In the genomic region with DNA sequence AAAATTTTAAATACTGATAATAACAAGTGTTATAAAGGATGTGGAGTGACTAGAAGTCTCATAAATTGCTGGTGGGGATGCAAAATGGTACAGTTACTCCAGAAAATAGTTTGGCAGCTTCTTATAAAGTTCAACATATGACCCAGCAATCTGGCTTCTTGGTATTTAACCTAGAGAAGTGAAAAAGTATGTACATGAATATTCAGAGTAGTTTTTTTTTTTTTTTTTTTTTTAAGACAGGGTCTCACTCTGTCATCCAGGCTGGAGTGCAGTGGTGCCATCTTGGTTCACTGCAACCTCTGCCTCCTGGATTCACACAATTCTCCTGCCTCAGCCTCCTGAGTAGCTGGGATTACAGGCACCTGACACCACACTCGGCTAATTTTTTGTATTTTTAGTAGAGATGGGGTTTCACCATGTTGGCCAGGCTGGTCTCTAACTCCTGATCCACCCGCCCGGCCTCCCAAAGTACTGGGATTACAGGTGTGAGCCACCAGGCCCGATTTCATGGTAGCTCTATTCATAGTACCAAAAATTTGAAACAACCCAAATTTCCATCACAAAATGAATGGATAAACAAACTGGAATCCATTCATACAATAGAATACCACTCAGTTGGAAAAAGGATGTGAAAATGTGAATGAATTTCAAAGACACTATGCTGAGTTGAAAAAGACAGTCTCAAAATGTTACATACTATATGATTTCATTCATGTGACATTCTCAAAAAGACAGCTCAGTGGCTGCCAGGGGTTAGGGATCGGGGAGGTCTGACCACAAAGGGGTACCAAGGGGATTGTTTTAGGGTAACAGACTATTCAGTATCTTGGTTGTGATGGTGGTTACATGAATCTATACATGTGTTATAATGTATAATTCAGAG, we compare ENCODE assay signal across 36 cellular contexts. TPM values are rescaled to one million over a fixed set of nuclear protein-coding genes. Genes with fewer than 3 reads are reported as not detected.
"Had no signal": no experiment of that assay in that cellular context is flagged by ENCODE, and none has a peak within 500 bp of the region (broad histone marks: within the 10 kb centered on the region; RNA-seq: fewer than 3 reads in every experiment).

No MANE protein-coding gene starts in this region.

- H3K27ac ChIP-seq: adrenal gland, ascending aorta, cardiac muscle cell had no signal

- H3K27ac Mint-ChIP-seq: activated B cell treated with CpG ODN at 0.5 μM for 24 hours; activated CD4-positive, alpha-beta memory T cell treated with anti-CD3 and anti-CD28 coated beads for 36 hours; activated CD4-positive, alpha-beta T cell treated with anti-CD3 and anti-CD28 coated beads, Interleukin-2, amount 10 ng/mL, durations not matched to agents 24 days and 14 days; activated CD8-positive, alpha-beta T cell treated with anti-CD3 and anti-CD28 coated beads for 36 hours; activated naive CD4-positive, alpha-beta T cell treated with anti-CD3 and anti-CD28 coated beads for 36 hours; activated naive CD4-positive, alpha-beta T cell treated with anti-CD3 and anti-CD28 coated beads, Interleukin-2, amount 50 U/mL, for 72 hours; activated naive CD8-positive, alpha-beta T cell treated with anti-CD3 and anti-CD28 coated beads for 36 hours; activated T-cell treated with anti-CD3 and anti-CD28 coated beads, Interleukin-2, amount 50 U/mL, for 72 hours; activated T-helper 1 cell treated with anti-CD3 and anti-CD28 coated beads, Interleukin-12 subunit alpha, Interleukin-12 subunit beta, Interleukin-2, Interleukin-4 antibody, amounts not matched to agents 30 ng/mL and 10 ng/mL and 1 ng/mL, durations not matched to agents 14 hours and 24 hours and 36 hours; activated T-helper 17 cell treated with anti-CD3 and anti-CD28 coated beads, Interleukin-2, amount 50 U/mL, for 72 hours; brain; T-helper 1 cell treated with Interleukin-12 subunit alpha and Interleukin-12 subunit beta and Interleukin-4 antibody, amounts not matched to agents 30 μg/mL and 1 μg/mL, for 36 hours; T-helper 2 cell treated with Interferon-gamma antibody and Interleukin-4, amounts not matched to agents 5 μg/mL and 100 μg/mL, for 36 hours had no signal

- H3K9me3 Mint-ChIP-seq: activated B cell treated with CpG ODN at 0.5 μM for 24 hours; activated CD4-positive, alpha-beta memory T cell treated with anti-CD3 and anti-CD28 coated beads for 36 hours; activated CD4-positive, alpha-beta T cell treated with anti-CD3 and anti-CD28 coated beads, Interleukin-2, amount 10 ng/mL, durations not matched to agents 24 days and 14 days; activated CD8-positive, alpha-beta T cell treated with anti-CD3 and anti-CD28 coated beads for 36 hours; activated naive CD4-positive, alpha-beta T cell treated with anti-CD3 and anti-CD28 coated beads for 36 hours; activated naive CD4-positive, alpha-beta T cell treated with anti-CD3 and anti-CD28 coated beads, Interleukin-2, amount 50 U/mL, for 72 hours; activated naive CD8-positive, alpha-beta T cell treated with anti-CD3 and anti-CD28 coated beads for 36 hours; activated T-cell treated with anti-CD3 and anti-CD28 coated beads, Interleukin-2, amount 50 U/mL, for 4 hours; activated T-cell treated with anti-CD3 and anti-CD28 coated beads, Interleukin-2, amount 50 U/mL, for 72 hours; activated T-helper 1 cell treated with anti-CD3 and anti-CD28 coated beads, Interleukin-12 subunit alpha, Interleukin-12 subunit beta, Interleukin-2, Interleukin-4 antibody, amounts not matched to agents 30 ng/mL and 10 ng/mL and 1 ng/mL, durations not matched to agents 14 hours and 24 hours and 36 hours; activated T-helper 17 cell treated with anti-CD3 and anti-CD28 coated beads, Interleukin-2, amount 50 U/mL, for 72 hours; brain; central memory CD8-positive, alpha-beta T cell; T-helper 1 cell treated with Interleukin-12 subunit alpha and Interleukin-12 subunit beta and Interleukin-4 antibody, amounts not matched to agents 30 μg/mL and 1 μg/mL, for 36 hours; T-helper 2 cell treated with Interferon-gamma antibody and Interleukin-4, amounts not matched to agents 5 μg/mL and 100 μg/mL, for 36 hours had no signal

- ATAC-seq: activated CD8-positive, alpha-beta T cell treated with anti-CD3 and anti-CD28 coated beads for 36 hours; activated naive CD4-positive, alpha-beta T cell treated with anti-CD3 and anti-CD28 coated beads, Interleukin-2, amount 50 U/mL, for 72 hours; activated T-cell treated with anti-CD3 and anti-CD28 coated beads, Interleukin-2, amount 50 U/mL, for 4 hours; activated T-cell treated with anti-CD3 and anti-CD28 coated beads, Interleukin-2, amount 50 U/mL, for 72 hours; activated T-helper 17 cell treated with anti-CD3 and anti-CD28 coated beads, Interleukin-2, amount 50 U/mL, for 72 hours had no signal

- H3K9me3 ChIP-seq: adrenal gland, ascending aorta had no signal

- H3K27me3 ChIP-seq: adrenal gland, ascending aorta, cardiac muscle cell had no signal

- H3K4me3 Mint-ChIP-seq: activated B cell treated with CpG ODN at 0.5 μM for 24 hours; activated CD4-positive, alpha-beta memory T cell treated with anti-CD3 and anti-CD28 coated beads for 36 hours; activated CD4-positive, alpha-beta T cell treated with anti-CD3 and anti-CD28 coated beads, Interleukin-2, amount 10 ng/mL, durations not matched to agents 24 days and 14 days; activated CD8-positive, alpha-beta T cell treated with anti-CD3 and anti-CD28 coated beads for 36 hours; activated naive CD4-positive, alpha-beta T cell treated with anti-CD3 and anti-CD28 coated beads for 36 hours; activated naive CD8-positive, alpha-beta T cell treated with anti-CD3 and anti-CD28 coated beads for 36 hours; activated T-cell treated with anti-CD3 and anti-CD28 coated beads, Interleukin-2, amount 50 U/mL, for 4 hours; activated T-cell treated with anti-CD3 and anti-CD28 coated beads, Interleukin-2, amount 50 U/mL, for 72 hours; activated T-helper 1 cell treated with anti-CD3 and anti-CD28 coated beads, Interleukin-12 subunit alpha, Interleukin-12 subunit beta, Interleukin-2, Interleukin-4 antibody, amounts not matched to agents 30 ng/mL and 10 ng/mL and 1 ng/mL, durations not matched to agents 14 hours and 24 hours and 36 hours; activated T-helper 17 cell treated with anti-CD3 and anti-CD28 coated beads, Interleukin-2, amount 50 U/mL, for 72 hours; brain; central memory CD8-positive, alpha-beta T cell; T-helper 1 cell treated with Interleukin-12 subunit alpha and Interleukin-12 subunit beta and Interleukin-4 antibody, amounts not matched to agents 30 μg/mL and 1 μg/mL, for 36 hours; T-helper 2 cell treated with Interferon-gamma antibody and Interleukin-4, amounts not matched to agents 5 μg/mL and 100 μg/mL, for 36 hours had no signal

- H3K27me3 Mint-ChIP-seq: activated B cell treated with CpG ODN at 0.5 μM for 24 hours; activated CD4-positive, alpha-beta memory T cell treated with anti-CD3 and anti-CD28 coated beads for 36 hours; activated CD4-positive, alpha-beta T cell treated with anti-CD3 and anti-CD28 coated beads, Interleukin-2, amount 10 ng/mL, durations not matched to agents 24 days and 14 days; activated CD8-positive, alpha-beta T cell treated with anti-CD3 and anti-CD28 coated beads for 36 hours; activated naive CD8-positive, alpha-beta T cell treated with anti-CD3 and anti-CD28 coated beads for 36 hours; activated T-helper 17 cell treated with anti-CD3 and anti-CD28 coated beads, Interleukin-2, amount 50 U/mL, for 72 hours had no signal

- H3K36me3 Mint-ChIP-seq: brain had no signal

- H3K4me3 ChIP-seq: adrenal gland, ascending aorta, cardiac muscle cell had no signal

- H3K36me3 ChIP-seq: adrenal gland, cardiac muscle cell had no signal

- DNase-seq: activated B cell treated with CpG ODN at 0.5 μM for 24 hours; activated CD4-positive, alpha-beta memory T cell treated with anti-CD3 and anti-CD28 coated beads for 36 hours; activated CD4-positive, alpha-beta T cell treated with anti-CD3 and anti-CD28 coated beads for 4 hours; activated CD4-positive, alpha-beta T cell treated with anti-CD3 and anti-CD28 coated beads, Interleukin-2, amount 10 ng/mL, durations not matched to agents 24 days and 14 days; activated CD4-positive, alpha-beta T cell treated with anti-CD3 and anti-CD28 coated beads, Interleukin-2, amount 50 U/mL, for 1 hour; activated CD4-positive, alpha-beta T cell treated with anti-CD3 and anti-CD28 coated beads, Interleukin-2, amount 50 U/mL, for 4 hours; activated CD4-positive, CD25-positive, alpha-beta regulatory T cell treated with anti-CD3 and anti-CD28 coated beads, Interleukin-2, amount 50 U/mL, for 72 hours; activated CD8-positive, alpha-beta T cell treated with anti-CD3 and anti-CD28 coated beads for 36 hours; activated effector memory CD4-positive, alpha-beta T cell treated with anti-CD3 and anti-CD28 coated beads, Interleukin-2, amount 50 U/mL, for 16 hours; activated gamma-delta T cell treated with Interleukin-2 at 50 U/mL for 16 hours; activated naive CD4-positive, alpha-beta T cell; activated naive CD4-positive, alpha-beta T cell treated with anti-CD3 and anti-CD28 coated beads for 36 hours; activated naive CD4-positive, alpha-beta T cell treated with anti-CD3 and anti-CD28 coated beads, Interleukin-2, amount 50 U/mL, for 16 hours; activated naive CD8-positive, alpha-beta T cell treated with anti-CD3 and anti-CD28 coated beads for 36 hours; activated T-cell treated with anti-CD3 and anti-CD28 coated beads for 4 hours; activated T-cell treated with anti-CD3 and anti-CD28 coated beads, Interleukin-2, amount 50 U/mL, for 1 hour; activated T-cell treated with anti-CD3 and anti-CD28 coated beads, Interleukin-2, amount 50 U/mL, for 4 hours; activated T-cell treated with anti-CD3 and anti-CD28 coated beads, Interleukin-2, amount 50 U/mL, for 72 hours; adrenal gland; amniotic stem cell; caudate nucleus; cerebellar nuclear complex; SW 1271; T-helper 1 cell; T-helper 2 cell; T-helper 9 cell had no signal

- H3K4me1 ChIP-seq: adrenal gland, ascending aorta had no signal

- H3K4me1 Mint-ChIP-seq: activated B cell treated with CpG ODN at 0.5 μM for 24 hours; activated CD4-positive, alpha-beta T cell treated with anti-CD3 and anti-CD28 coated beads, Interleukin-2, amount 10 ng/mL, durations not matched to agents 24 days and 14 days; activated naive CD8-positive, alpha-beta T cell treated with anti-CD3 and anti-CD28 coated beads for 36 hours; activated T-helper 17 cell treated with anti-CD3 and anti-CD28 coated beads, Interleukin-2, amount 50 U/mL, for 72 hours; brain; central memory CD8-positive, alpha-beta T cell had no signal

RNA-seq across cellular contexts. Expression of a gene that starts 24.2 kb away (rescaled TPM):
- total RNA-seq: activated B cell treated with CpG ODN at 0.5 μM for 24 hours; activated CD4-positive, alpha-beta memory T cell treated with anti-CD3 and anti-CD28 coated beads for 36 hours; activated CD4-positive, alpha-beta T cell treated with anti-CD3 and anti-CD28 coated beads, Interleukin-2, amount 10 ng/mL, durations not matched to agents 24 days and 14 days; activated CD8-positive, alpha-beta T cell treated with anti-CD3 and anti-CD28 coated beads for 36 hours; activated naive CD4-positive, alpha-beta T cell treated with anti-CD3 and anti-CD28 coated beads for 36 hours; activated naive CD4-positive, alpha-beta T cell treated with anti-CD3 and anti-CD28 coated beads, Interleukin-2, amount 50 U/mL, for 72 hours; activated naive CD8-positive, alpha-beta T cell treated with anti-CD3 and anti-CD28 coated beads for 36 hours; activated T-cell treated with anti-CD3 and anti-CD28 coated beads, Interleukin-2, amount 50 U/mL, for 4 hours; activated T-cell treated with anti-CD3 and anti-CD28 coated beads, Interleukin-2, amount 50 U/mL, for 72 hours; activated T-helper 1 cell treated with anti-CD3 and anti-CD28 coated beads, Interleukin-12 subunit alpha, Interleukin-12 subunit beta, Interleukin-2, Interleukin-4 antibody, amounts not matched to agents 30 ng/mL and 10 ng/mL and 1 ng/mL, durations not matched to agents 14 hours and 24 hours and 36 hours; adrenal gland; ascending aorta; bronchial epithelial cell; cardiac muscle cell had no signal
- polyA plus RNA-seq: adrenal gland, cardiac muscle cell had no signal

RNA-seq across cellular contexts. Expression of a gene that starts 27.8 kb away (rescaled TPM):
- total RNA-seq: activated B cell treated with CpG ODN at 0.5 μM for 24 hours; activated CD4-positive, alpha-beta memory T cell treated with anti-CD3 and anti-CD28 coated beads for 36 hours; activated CD4-positive, alpha-beta T cell treated with anti-CD3 and anti-CD28 coated beads, Interleukin-2, amount 10 ng/mL, durations not matched to agents 24 days and 14 days; activated CD8-positive, alpha-beta T cell treated with anti-CD3 and anti-CD28 coated beads for 36 hours; activated naive CD4-positive, alpha-beta T cell treated with anti-CD3 and anti-CD28 coated beads for 36 hours; activated naive CD4-positive, alpha-beta T cell treated with anti-CD3 and anti-CD28 coated beads, Interleukin-2, amount 50 U/mL, for 72 hours; activated naive CD8-positive, alpha-beta T cell treated with anti-CD3 and anti-CD28 coated beads for 36 hours; activated T-cell treated with anti-CD3 and anti-CD28 coated beads, Interleukin-2, amount 50 U/mL, for 4 hours; activated T-helper 1 cell treated with anti-CD3 and anti-CD28 coated beads, Interleukin-12 subunit alpha, Interleukin-12 subunit beta, Interleukin-2, Interleukin-4 antibody, amounts not matched to agents 30 ng/mL and 10 ng/mL and 1 ng/mL, durations not matched to agents 14 hours and 24 hours and 36 hours; activated T-helper 17 cell treated with anti-CD3 and anti-CD28 coated beads, Interleukin-2, amount 50 U/mL, for 72 hours; ascending aorta; bronchial epithelial cell had no signal
